Comparison of ENCODE assay signal across 16 cellular contexts in the genomic region with DNA sequence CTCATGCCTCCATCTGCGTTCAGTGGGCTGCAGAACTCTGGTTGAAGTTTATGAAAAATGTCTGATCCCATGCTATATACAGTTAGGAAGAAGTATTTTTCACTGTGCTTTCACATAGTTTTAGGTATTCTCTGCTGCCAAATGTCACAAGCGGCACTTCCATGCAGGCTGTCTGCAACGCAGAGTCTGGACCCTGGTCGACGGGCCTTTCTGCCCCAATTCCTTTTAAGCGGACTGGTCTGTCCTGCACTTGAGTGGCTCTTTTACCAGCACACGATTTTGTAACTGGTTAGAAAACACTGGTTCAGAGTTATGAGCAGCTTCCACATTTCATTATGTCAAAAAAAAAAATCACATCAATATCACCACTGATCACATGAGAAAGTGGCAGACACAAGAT.
"Had no signal": no experiment of that assay in that cellular context is flagged by ENCODE, and none has a peak within 500 bp of the region (broad histone marks: within the 10 kb centered on the region; RNA-seq: fewer than 3 reads in every experiment).

No MANE protein-coding gene starts in this region.

- H3K9me3 Mint-ChIP-seq: activated naive CD4-positive, alpha-beta T cell treated with anti-CD3 and anti-CD28 coated beads, Interleukin-2, amount 50 U/mL, for 24 hours; activated T-cell treated with anti-CD3 and anti-CD28 coated beads, Interleukin-2, amount 50 U/mL, for 4 hours; dendritic cell treated with granulocyte-macrophage colony-stimulating factor and Interleukin-4, amounts not matched to agents 40 ng/mL and 50 ng/mL, for 4 days; neural progenitor cell; stimulated activated effector memory CD8-positive, alpha-beta T cell treated with anti-CD3 and anti-CD28 coated beads, Interleukin-12 subunit alpha, Interleukin-12 subunit beta, amount 100 ng/mL, for 72 hours had no signal

- H3K4me3 Mint-ChIP-seq: activated naive CD4-positive, alpha-beta T cell treated with anti-CD3 and anti-CD28 coated beads, Interleukin-2, amount 50 U/mL, for 24 hours; activated T-cell treated with anti-CD3 and anti-CD28 coated beads, Interleukin-2, amount 50 U/mL, for 4 hours; dendritic cell treated with granulocyte-macrophage colony-stimulating factor and Interleukin-4, amounts not matched to agents 40 ng/mL and 50 ng/mL, for 4 days; neural progenitor cell; stimulated activated effector memory CD8-positive, alpha-beta T cell treated with anti-CD3 and anti-CD28 coated beads, Interleukin-12 subunit alpha, Interleukin-12 subunit beta, amount 100 ng/mL, for 72 hours had no signal

- H3K9me3 ChIP-seq: adrenal gland, esophagus squamous epithelium, sigmoid colon, stomach had no signal

- H3K4me1 Mint-ChIP-seq: activated naive CD4-positive, alpha-beta T cell treated with anti-CD3 and anti-CD28 coated beads, Interleukin-2, amount 50 U/mL, for 24 hours had no signal

- H3K27ac ChIP-seq: adrenal gland, esophagus squamous epithelium, neural progenitor cell had no signal

- H3K36me3 Mint-ChIP-seq: activated naive CD4-positive, alpha-beta T cell treated with anti-CD3 and anti-CD28 coated beads, Interleukin-2, amount 50 U/mL, for 24 hours; stimulated activated effector memory CD8-positive, alpha-beta T cell treated with anti-CD3 and anti-CD28 coated beads, Interleukin-12 subunit alpha, Interleukin-12 subunit beta, amount 100 ng/mL, for 72 hours had no signal

- H3K4me3 ChIP-seq: adrenal gland, esophagus squamous epithelium, neural progenitor cell, sigmoid colon, stomach had no signal

- DNase-seq: activated CD4-positive, alpha-beta T cell treated with anti-CD3 and anti-CD28 coated beads, Interleukin-2, amount 50 U/mL, for 1 hour; activated CD8-positive, alpha-beta memory T cell treated with anti-CD3 and anti-CD28 coated beads, Interleukin-2, amount 50 U/mL, for 4 hours; activated effector memory CD4-positive, alpha-beta T cell treated with Interleukin-2 at 50 U/mL for 16 hours; activated T-cell treated with anti-CD3 and anti-CD28 coated beads, Interleukin-2, amount 50 U/mL, for 4 hours; effector CD8-positive, alpha-beta T cell; esophagus squamous epithelium; stimulated activated CD4-positive, alpha-beta T cell treated with anti-CD3 and anti-CD28 coated beads, Interleukin-4, amount 100 ng/mL, for 24 hours; T-helper 1 cell; T-helper 9 cell had no signal

- ATAC-seq: activated T-cell treated with anti-CD3 and anti-CD28 coated beads, Interleukin-2, amount 50 U/mL, for 4 hours; stimulated activated effector memory CD8-positive, alpha-beta T cell treated with anti-CD3 and anti-CD28 coated beads, Interleukin-12 subunit alpha, Interleukin-12 subunit beta, amount 100 ng/mL, for 72 hours had no signal

- H3K36me3 ChIP-seq: adrenal gland, esophagus squamous epithelium, neural progenitor cell, sigmoid colon, stomach had no signal

- H3K27me3 ChIP-seq: adrenal gland, esophagus squamous epithelium, neural progenitor cell, sigmoid colon, stomach had no signal

- H3K27ac Mint-ChIP-seq: activated naive CD4-positive, alpha-beta T cell treated with anti-CD3 and anti-CD28 coated beads, Interleukin-2, amount 50 U/mL, for 24 hours; dendritic cell treated with granulocyte-macrophage colony-stimulating factor and Interleukin-4, amounts not matched to agents 40 ng/mL and 50 ng/mL, for 4 days; stimulated activated effector memory CD8-positive, alpha-beta T cell treated with anti-CD3 and anti-CD28 coated beads, Interleukin-12 subunit alpha, Interleukin-12 subunit beta, amount 100 ng/mL, for 72 hours had no signal

- H3K4me1 ChIP-seq: adrenal gland had no signal
